ENCODE assay signal across 20 cellular contexts in the genomic region with DNA sequence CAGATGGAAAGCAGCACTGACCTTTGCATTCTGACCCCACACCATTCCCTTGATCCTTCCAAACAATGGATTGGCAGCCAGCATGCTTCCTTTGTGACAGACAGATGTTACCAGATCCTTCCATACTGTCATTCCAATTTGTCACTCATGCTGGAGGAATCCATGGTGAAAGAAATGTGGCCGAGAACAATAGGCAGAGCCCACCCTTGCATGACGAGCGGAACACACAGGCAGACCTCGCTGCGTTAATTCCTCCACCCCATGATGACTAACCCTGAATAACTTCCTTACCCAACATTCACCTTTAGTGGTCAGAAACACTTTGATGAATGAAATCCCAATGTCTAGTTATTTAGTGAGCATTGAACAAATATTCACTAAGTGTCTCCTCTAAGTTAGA. TPM values are rescaled to one million over a fixed set of nuclear protein-coding genes. Genes with fewer than 3 reads are reported as not detected.
"Had no signal": no experiment of that assay in that cellular context is flagged by ENCODE, and none has a peak within 500 bp of the region (broad histone marks: within the 10 kb centered on the region; RNA-seq: fewer than 3 reads in every experiment).

No MANE protein-coding gene starts in this region.

- H3K27me3 ChIP-seq: ovary, tibial nerve had no signal

- H3K27ac Mint-ChIP-seq: activated CD4-positive, alpha-beta T cell treated with anti-CD3 and anti-CD28 coated beads, Interleukin-2, amount 10 ng/mL, durations not matched to agents 7 days and 5 days; activated naive CD8-positive, alpha-beta T cell treated with anti-CD3 and anti-CD28 coated beads for 36 hours; brain had no signal

- H3K4me3 Mint-ChIP-seq: activated CD4-positive, alpha-beta T cell treated with anti-CD3 and anti-CD28 coated beads, Interleukin-2, amount 10 ng/mL, durations not matched to agents 7 days and 5 days; activated naive CD8-positive, alpha-beta T cell treated with anti-CD3 and anti-CD28 coated beads for 36 hours; brain; central memory CD8-positive, alpha-beta T cell; neural crest cell had no signal

- H3K4me1 ChIP-seq: heart left ventricle, tibial nerve had no signal

- H3K9me3 Mint-ChIP-seq: central memory CD8-positive, alpha-beta T cell had no signal

- H3K27ac ChIP-seq: coronary artery, heart left ventricle, ovary, tibial nerve had no signal

- H3K27me3 Mint-ChIP-seq: activated CD4-positive, alpha-beta T cell treated with anti-CD3 and anti-CD28 coated beads, Interleukin-2, amount 10 ng/mL, durations not matched to agents 7 days and 5 days; brain had no signal

- H3K36me3 Mint-ChIP-seq: activated naive CD8-positive, alpha-beta T cell treated with anti-CD3 and anti-CD28 coated beads for 36 hours had no signal

- H3K9me3 ChIP-seq: heart left ventricle, ovary had no signal

- H3K4me1 Mint-ChIP-seq: activated CD4-positive, alpha-beta T cell treated with anti-CD3 and anti-CD28 coated beads, Interleukin-2, amount 10 ng/mL, durations not matched to agents 7 days and 5 days; activated naive CD8-positive, alpha-beta T cell treated with anti-CD3 and anti-CD28 coated beads for 36 hours; brain; central memory CD8-positive, alpha-beta T cell; neural crest cell had no signal

- H3K36me3 ChIP-seq: heart left ventricle, ovary, tibial nerve had no signal

- DNase-seq: activated CD4-positive, alpha-beta T cell treated with anti-CD3 and anti-CD28 coated beads, Interleukin-2, amount 10 ng/mL, durations not matched to agents 7 days and 5 days; activated CD4-positive, CD25-positive, alpha-beta regulatory T cell; activated CD8-positive, alpha-beta memory T cell treated with anti-CD3 and anti-CD28 coated beads, Interleukin-2, amount 50 U/mL, for 48 hours; activated naive CD8-positive, alpha-beta T cell treated with anti-CD3 and anti-CD28 coated beads for 36 hours; amygdala; effector CD8-positive, alpha-beta T cell; heart left ventricle; left colon; ovary; stimulated activated CD4-positive, alpha-beta T cell treated with anti-CD3 and anti-CD28 coated beads, Interleukin-4, amount 100 ng/mL, for 1 hour; stimulated activated naive CD4-positive, alpha-beta T cell had no signal

- ATAC-seq: heart left ventricle, left colon had no signal

- H3K4me3 ChIP-seq: coronary artery, heart left ventricle, lung, ovary, tibial nerve had no signal

RNA-seq across cellular contexts. Expression of gene PDPN, which starts 45.1 kb away (rescaled TPM):
- total RNA-seq: activated CD4-positive, alpha-beta T cell treated with anti-CD3 and anti-CD28 coated beads, Interleukin-2, amount 10 ng/mL, durations not matched to agents 7 days and 5 days; activated naive CD8-positive, alpha-beta T cell treated with anti-CD3 and anti-CD28 coated beads for 36 hours; endothelial cell of umbilical vein; pulmonary artery endothelial cell; T-helper 2 cell treated with Interferon-gamma antibody and Interleukin-4, amounts not matched to agents 100 ng/mL and 5 ng/mL, for 36 hours had no signal
- polyA plus RNA-seq: endothelial cell of umbilical vein had no signal
